16 cellular contexts compared by ENCODE assay signal in the genomic region with DNA sequence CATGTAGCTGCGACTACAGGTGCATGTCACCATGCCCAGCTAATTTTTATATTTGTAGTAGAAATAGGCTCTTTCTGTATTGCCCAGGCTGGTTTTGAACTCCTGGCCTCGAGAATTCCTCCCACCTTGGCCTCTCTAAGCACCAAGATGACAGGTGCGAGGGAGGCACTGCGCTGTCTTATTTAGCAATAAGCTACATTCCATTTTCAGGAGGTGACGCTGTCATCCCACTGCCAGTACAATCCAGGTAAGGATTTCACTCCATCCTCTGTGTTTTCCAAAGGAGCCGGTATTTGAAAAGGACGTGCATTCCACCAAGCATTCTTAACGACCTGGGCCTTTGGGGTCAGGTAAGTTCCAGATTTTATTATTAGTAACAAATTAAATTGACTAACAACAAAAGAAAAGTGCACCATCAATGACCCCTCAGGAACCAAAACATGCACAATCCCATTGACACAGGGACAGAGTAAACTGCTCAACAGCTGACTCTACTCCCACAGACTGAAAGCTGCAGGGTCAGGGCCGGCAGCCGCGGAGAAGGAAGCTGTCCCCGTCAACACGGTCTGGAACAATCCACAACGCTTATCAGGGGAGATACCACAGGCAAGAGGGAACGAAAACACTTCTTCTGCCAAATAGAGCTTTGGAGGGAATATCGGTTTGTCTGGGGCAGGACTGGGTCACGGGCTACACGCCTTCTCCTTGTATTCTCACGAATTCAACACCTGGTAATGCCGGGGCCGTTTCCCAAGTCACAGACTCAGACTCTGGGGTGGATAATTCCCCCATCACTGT.
DNase-seq lines count a peak whose midpoint lies in the region; ATAC-seq and TF ChIP-seq lines count a peak whose summit lies in the region.
"Had no signal": no experiment of that assay in that cellular context is flagged by ENCODE, and none has a peak within 500 bp of the region (broad histone marks: within the 10 kb centered on the region; RNA-seq: fewer than 3 reads in every experiment).

No MANE protein-coding gene starts in this region.

- no peaks in the 10 kb centered on the region for H3K27me3 Mint-ChIP-seq in chondrocyte (ENCODE audit: low read depth)

- H3K4me3 Mint-ChIP-seq in chondrocyte (ENCODE audit: unreplicated experiment), result peak overlapping the region; percentile 23
- H3K4me3 Mint-ChIP-seq: activated naive CD8-positive, alpha-beta T cell treated with anti-CD3 and anti-CD28 coated beads for 36 hours had no signal

- peaks cover 0 to 3% of the 10 kb centered on the region in 2 experiments for H3K4me1 ChIP-seq in trophoblast cell (ENCODE audit: control insufficient read depth in 1 of 2, insufficient read depth in 2 of 2, low read length in 2 of 2)

- no CpG with 5 or more reads among the region's 21 CpGs for WGBS in trophoblast cell (ENCODE audit: extremely low coverage, insufficient coverage, insufficient read length)

- H3K36me3 Mint-ChIP-seq in chondrocyte (ENCODE audit: low read depth), result no peaks in the 10 kb centered on the region
- H3K36me3 Mint-ChIP-seq: activated naive CD8-positive, alpha-beta T cell treated with anti-CD3 and anti-CD28 coated beads for 36 hours had no signal

- H3K79me1 ChIP-seq in trophoblast cell (ENCODE audit: low read length), result no peaks in the 10 kb centered on the region

- H3K27ac ChIP-seq in trophoblast cell (ENCODE audit: low read depth, low read length), result no peak overlapping the region
- H3K27ac ChIP-seq: skin epidermis, thyroid gland, WERI-Rb-1 had no signal

- H2AK5ac ChIP-seq in trophoblast cell (ENCODE audit: low read length), result no peak overlapping the region

- no peaks in the 10 kb centered on the region for H3K9me3 Mint-ChIP-seq in chondrocyte (ENCODE audit: low read depth)
- H3K9me3 Mint-ChIP-seq: activated naive CD8-positive, alpha-beta T cell treated with anti-CD3 and anti-CD28 coated beads for 36 hours had no signal

- no peak overlapping the region for H3K14ac ChIP-seq in trophoblast cell (ENCODE audit: low read length)

- no peaks in the 10 kb centered on the region for H3K27me3 ChIP-seq in trophoblast cell (ENCODE audit: insufficient read depth, low read length)
- H3K27me3 ChIP-seq: thyroid gland had no signal

- H4K12ac ChIP-seq in trophoblast cell (ENCODE audit: low read depth, low read length), result no peak overlapping the region

- no peak overlapping the region for H3K18ac ChIP-seq in trophoblast cell (ENCODE audit: low read length)

- no peak overlapping the region for H2BK12ac ChIP-seq in trophoblast cell (ENCODE audit: low read length)

- H4K91ac ChIP-seq in trophoblast cell (ENCODE audit: low read depth, low read length), result no peak overlapping the region

- H3K4ac ChIP-seq in trophoblast cell (ENCODE audit: low read depth, low read length), result no peak overlapping the region

- ATAC-seq in GM18907 (IDR thresholded peaks at IDR 0.05; ENCODE audit: unreplicated experiment) (no peak), HG02840 (IDR thresholded peaks at IDR 0.05; ENCODE audit: low FRiP score, unreplicated experiment) (no peak)

- peak overlapping the region; percentile 0 for H2AFZ ChIP-seq in trophoblast cell (ENCODE audit: insufficient read depth, low read length, poor library complexity)

- no peak overlapping the region for H2BK5ac ChIP-seq in trophoblast cell (ENCODE audit: low read depth, low read length, poor library complexity)

- H3K4me1 Mint-ChIP-seq in chondrocyte (ENCODE audit: low read depth), result peaks cover 37% of the 10 kb centered on the region

- H3K4me3 ChIP-seq in trophoblast cell (ENCODE audit: low read depth, low read length), result no peak overlapping the region
- H3K4me3 ChIP-seq: skin epidermis, thyroid gland had no signal

- H3K36me3 ChIP-seq in trophoblast cell (ENCODE audit: control insufficient read depth in 1 of 2, insufficient read depth in 2 of 2, low read length in 2 of 2), result no peaks in the 10 kb centered on the region
- H3K36me3 ChIP-seq: thyroid gland, WERI-Rb-1 had no signal

- no peak overlapping the region for H3K23ac ChIP-seq in trophoblast cell (ENCODE audit: low read length)

- no peaks in the 10 kb centered on the region for H3K9me3 ChIP-seq in trophoblast cell (ENCODE audit: insufficient read depth, low read depth, low read length)
- H3K9me3 ChIP-seq: Caco-2, thyroid gland had no signal

- H3K4me2 ChIP-seq in trophoblast cell (ENCODE audit: low read length), result no peak overlapping the region

- H3K79me2 ChIP-seq in trophoblast cell (ENCODE audit: control insufficient read depth, insufficient read depth, low read length, poor library complexity), result no peaks in the 10 kb centered on the region

- no peak for TF ChIP-seq CTCF in chondrocyte (IDR thresholded peaks at IDR 0.05)

- H3K27ac Mint-ChIP-seq in chondrocyte (ENCODE audit: unreplicated experiment), result peak overlapping the region; percentile 85
- H3K27ac Mint-ChIP-seq: activated naive CD8-positive, alpha-beta T cell treated with anti-CD3 and anti-CD28 coated beads for 36 hours had no signal

- no peak overlapping the region for H4K8ac ChIP-seq in trophoblast cell (ENCODE audit: low read depth, low read length)

- no peak overlapping the region for H3K9ac ChIP-seq in trophoblast cell (ENCODE audit: low read length)

- no peak overlapping the region for H2BK120ac ChIP-seq in trophoblast cell (ENCODE audit: insufficient read depth, low read length, poor library complexity)

- peak; percentile 73 for DNase-seq in Daoy (ENCODE audit: low read depth)
- no peak for DNase-seq in chondrocyte (ENCODE audit: low spot score)
- DNase-seq in hepatic stellate cell (ENCODE audit: low spot score), result peak; percentile 29
- DNase-seq in trophoblast cell, result peak; percentile 49 to 70
- no peak for DNase-seq in DMS79 (lab: John Stamatoyannopoulos, UW)
- DNase-seq in NCI-H69 (lab: John Stamatoyannopoulos, UW), result no peak
- DNase-seq: activated CD8-positive, alpha-beta memory T cell treated with anti-CD3 and anti-CD28 coated beads, Interleukin-2, amount 50 U/mL, for 48 hours; activated naive CD8-positive, alpha-beta T cell treated with anti-CD3 and anti-CD28 coated beads for 36 hours; Caco-2; NCI-H510A treated with DMSO at 0.1 percent for 48 hours; SHP77; thyroid gland; WERI-Rb-1 had no signal

Comparison
In these comparisons a context has a peak if more than half of its experiments do, and no peak if none do; other contexts are left out.
1. DNase-seq: peak in Daoy (single experiment), hepatic stellate cell (single experiment) and trophoblast cell (2 of 2); none in chondrocyte (single experiment), DMS79 (single experiment) and NCI-H69 (single experiment).